In the genomic region with DNA sequence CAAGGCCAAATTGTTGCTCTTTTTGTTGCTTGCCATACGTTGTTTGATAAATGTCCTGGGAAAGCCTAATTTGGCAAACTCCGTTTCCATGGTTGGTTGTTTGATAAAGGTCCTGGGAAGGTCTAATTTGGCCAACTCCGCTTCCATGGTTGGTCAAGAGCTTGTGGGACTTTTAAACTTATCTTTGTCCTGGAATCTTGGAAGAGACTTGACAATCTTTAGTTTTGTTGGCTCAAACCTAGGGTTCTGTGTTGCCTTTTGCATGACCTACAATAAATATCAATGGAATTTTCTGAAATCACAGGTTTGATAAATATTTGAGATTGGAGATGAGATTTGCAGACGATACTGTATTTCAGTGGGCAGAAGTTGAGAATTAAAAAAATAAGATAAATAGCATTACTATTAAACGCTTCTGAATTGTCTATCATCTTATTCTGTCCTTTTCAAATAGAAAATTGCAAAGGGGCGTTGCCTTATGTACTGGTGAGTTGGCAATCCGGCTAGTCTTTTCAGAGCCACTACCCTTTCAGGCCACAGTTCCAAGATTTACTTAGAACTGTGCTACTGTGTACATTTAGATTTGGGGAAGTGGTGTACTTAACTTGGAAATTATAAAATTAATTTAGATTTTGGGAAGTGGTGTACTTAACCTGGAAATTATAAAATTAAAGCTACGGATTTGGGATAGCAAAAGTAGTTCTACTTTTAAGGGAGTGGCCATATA, we compare ENCODE assay signal across 1 cellular context.
TF ChIP-seq lines count a peak whose summit lies in the region.

No MANE protein-coding gene starts in this region.

TF ChIP-seq in SK-N-SH treated with all-trans-retinoic acid at 6 μM for 48 hours, 23 proteins besides CTCF, POLR2A, EP300 and RAD21 (continued from another document):
- TF ChIP-seq, protein P1, sequence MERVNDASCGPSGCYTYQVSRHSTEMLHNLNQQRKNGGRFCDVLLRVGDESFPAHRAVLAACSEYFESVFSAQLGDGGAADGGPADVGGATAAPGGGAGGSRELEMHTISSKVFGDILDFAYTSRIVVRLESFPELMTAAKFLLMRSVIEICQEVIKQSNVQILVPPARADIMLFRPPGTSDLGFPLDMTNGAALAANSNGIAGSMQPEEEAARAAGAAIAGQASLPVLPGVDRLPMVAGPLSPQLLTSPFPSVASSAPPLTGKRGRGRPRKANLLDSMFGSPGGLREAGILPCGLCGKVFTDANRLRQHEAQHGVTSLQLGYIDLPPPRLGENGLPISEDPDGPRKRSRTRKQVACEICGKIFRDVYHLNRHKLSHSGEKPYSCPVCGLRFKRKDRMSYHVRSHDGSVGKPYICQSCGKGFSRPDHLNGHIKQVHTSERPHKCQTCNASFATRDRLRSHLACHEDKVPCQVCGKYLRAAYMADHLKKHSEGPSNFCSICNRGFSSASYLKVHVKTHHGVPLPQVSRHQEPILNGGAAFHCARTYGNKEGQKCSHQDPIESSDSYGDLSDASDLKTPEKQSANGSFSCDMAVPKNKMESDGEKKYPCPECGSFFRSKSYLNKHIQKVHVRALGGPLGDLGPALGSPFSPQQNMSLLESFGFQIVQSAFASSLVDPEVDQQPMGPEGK (CRISPR knock-in tag; IDR thresholded peaks at IDR 0.05; ENCODE audit: borderline replicate concordance), result no peak
- TF ChIP-seq ESRRG (CRISPR knock-in tag; IDR thresholded peaks at IDR 0.05), result no peak
- no peak for TF ChIP-seq ZNF70 (CRISPR knock-in tag; IDR thresholded peaks at IDR 0.05)
- TF ChIP-seq, protein P2, sequence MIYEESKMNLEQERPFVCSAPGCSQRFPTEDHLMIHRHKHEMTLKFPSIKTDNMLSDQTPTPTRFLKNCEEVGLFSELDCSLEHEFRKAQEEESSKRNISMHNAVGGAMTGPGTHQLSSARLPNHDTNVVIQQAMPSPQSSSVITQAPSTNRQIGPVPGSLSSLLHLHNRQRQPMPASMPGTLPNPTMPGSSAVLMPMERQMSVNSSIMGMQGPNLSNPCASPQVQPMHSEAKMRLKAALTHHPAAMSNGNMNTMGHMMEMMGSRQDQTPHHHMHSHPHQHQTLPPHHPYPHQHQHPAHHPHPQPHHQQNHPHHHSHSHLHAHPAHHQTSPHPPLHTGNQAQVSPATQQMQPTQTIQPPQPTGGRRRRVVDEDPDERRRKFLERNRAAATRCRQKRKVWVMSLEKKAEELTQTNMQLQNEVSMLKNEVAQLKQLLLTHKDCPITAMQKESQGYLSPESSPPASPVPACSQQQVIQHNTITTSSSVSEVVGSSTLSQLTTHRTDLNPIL (CRISPR knock-in tag; IDR thresholded peaks at IDR 0.05; ENCODE audit: low read depth), result no peak
- TF ChIP-seq, protein P3, sequence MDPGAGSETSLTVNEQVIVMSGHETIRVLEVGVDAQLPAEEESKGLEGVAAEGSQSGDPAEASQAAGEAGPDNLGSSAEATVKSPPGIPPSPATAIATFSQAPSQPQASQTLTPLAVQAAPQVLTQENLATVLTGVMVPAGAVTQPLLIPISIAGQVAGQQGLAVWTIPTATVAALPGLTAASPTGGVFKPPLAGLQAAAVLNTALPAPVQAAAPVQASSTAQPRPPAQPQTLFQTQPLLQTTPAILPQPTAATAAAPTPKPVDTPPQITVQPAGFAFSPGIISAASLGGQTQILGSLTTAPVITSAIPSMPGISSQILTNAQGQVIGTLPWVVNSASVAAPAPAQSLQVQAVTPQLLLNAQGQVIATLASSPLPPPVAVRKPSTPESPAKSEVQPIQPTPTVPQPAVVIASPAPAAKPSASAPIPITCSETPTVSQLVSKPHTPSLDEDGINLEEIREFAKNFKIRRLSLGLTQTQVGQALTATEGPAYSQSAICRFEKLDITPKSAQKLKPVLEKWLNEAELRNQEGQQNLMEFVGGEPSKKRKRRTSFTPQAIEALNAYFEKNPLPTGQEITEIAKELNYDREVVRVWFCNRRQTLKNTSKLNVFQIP (CRISPR knock-in tag; IDR thresholded peaks at IDR 0.05; ENCODE audit: borderline replicate concordance, low read depth), result no peak
- no peak for TF ChIP-seq OSR1 (CRISPR knock-in tag; IDR thresholded peaks at IDR 0.05)
- no peak for TF ChIP-seq RARB (CRISPR knock-in tag; IDR thresholded peaks at IDR 0.05)
- no peak for TF ChIP-seq ZFP3 (CRISPR knock-in tag; IDR thresholded peaks at IDR 0.05)
- no peak for TF ChIP-seq ARNTL (CRISPR knock-in tag; IDR thresholded peaks at IDR 0.05; ENCODE audit: borderline replicate concordance, low read depth)
- TF ChIP-seq ZNF8 (CRISPR knock-in tag; IDR thresholded peaks at IDR 0.05), result no peak
- TF ChIP-seq ISL1 (CRISPR knock-in tag; IDR thresholded peaks at IDR 0.05), result no peak
- no peak for TF ChIP-seq ZNF565 (CRISPR knock-in tag; conservative IDR thresholded peaks at IDR 0.05; ENCODE audit: low read depth)
- no peak for TF ChIP-seq PPARA (CRISPR knock-in tag; IDR thresholded peaks at IDR 0.05; ENCODE audit: borderline replicate concordance)
- no peak for TF ChIP-seq BACH2 (CRISPR knock-in tag; IDR thresholded peaks at IDR 0.05; ENCODE audit: borderline replicate concordance)
- TF ChIP-seq, protein P4, sequence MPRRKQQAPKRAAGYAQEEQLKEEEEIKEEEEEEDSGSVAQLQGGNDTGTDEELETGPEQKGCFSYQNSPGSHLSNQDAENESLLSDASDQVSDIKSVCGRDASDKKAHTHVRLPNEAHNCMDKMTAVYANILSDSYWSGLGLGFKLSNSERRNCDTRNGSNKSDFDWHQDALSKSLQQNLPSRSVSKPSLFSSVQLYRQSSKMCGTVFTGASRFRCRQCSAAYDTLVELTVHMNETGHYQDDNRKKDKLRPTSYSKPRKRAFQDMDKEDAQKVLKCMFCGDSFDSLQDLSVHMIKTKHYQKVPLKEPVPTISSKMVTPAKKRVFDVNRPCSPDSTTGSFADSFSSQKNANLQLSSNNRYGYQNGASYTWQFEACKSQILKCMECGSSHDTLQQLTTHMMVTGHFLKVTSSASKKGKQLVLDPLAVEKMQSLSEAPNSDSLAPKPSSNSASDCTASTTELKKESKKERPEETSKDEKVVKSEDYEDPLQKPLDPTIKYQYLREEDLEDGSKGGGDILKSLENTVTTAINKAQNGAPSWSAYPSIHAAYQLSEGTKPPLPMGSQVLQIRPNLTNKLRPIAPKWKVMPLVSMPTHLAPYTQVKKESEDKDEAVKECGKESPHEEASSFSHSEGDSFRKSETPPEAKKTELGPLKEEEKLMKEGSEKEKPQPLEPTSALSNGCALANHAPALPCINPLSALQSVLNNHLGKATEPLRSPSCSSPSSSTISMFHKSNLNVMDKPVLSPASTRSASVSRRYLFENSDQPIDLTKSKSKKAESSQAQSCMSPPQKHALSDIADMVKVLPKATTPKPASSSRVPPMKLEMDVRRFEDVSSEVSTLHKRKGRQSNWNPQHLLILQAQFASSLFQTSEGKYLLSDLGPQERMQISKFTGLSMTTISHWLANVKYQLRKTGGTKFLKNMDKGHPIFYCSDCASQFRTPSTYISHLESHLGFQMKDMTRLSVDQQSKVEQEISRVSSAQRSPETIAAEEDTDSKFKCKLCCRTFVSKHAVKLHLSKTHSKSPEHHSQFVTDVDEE (CRISPR knock-in tag; IDR thresholded peaks at IDR 0.05), result no peak
